37 cellular contexts compared by ENCODE assay signal in the genomic region with DNA sequence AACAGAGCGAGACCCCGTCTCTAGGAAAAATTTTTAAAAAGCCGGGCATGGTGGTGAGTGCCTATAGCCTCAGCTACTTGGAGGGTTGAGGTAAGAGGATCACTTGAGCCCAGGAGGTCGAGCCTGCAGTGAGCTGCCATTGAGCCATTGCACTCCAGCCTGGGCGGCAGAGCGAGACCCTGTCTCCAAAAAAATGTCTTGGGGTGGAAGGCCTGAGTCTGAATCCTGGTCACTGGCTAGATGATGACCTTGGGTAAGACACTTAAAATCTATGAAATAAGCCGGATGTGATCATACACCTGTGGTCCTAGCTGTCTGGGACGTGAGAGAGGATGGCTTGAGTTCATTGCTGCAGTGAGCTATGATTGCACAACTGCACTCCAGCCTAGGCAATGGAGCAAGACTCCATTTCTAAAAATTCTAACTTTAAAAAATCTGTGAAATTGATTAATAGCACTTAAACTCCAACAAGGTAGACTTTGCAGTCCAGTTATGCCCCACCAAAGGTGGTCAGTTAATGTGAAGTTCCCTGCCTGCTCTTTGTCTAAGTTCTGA.
"Had no signal": no experiment of that assay in that cellular context is flagged by ENCODE, and none has a peak within 500 bp of the region (broad histone marks: within the 10 kb centered on the region; RNA-seq: fewer than 3 reads in every experiment).

No MANE protein-coding gene starts in this region.

- H3K27me3 Mint-ChIP-seq: activated CD4-positive, alpha-beta memory T cell treated with anti-CD3 and anti-CD28 coated beads for 36 hours had no signal

- DNase-seq: activated B cell treated with CpG ODN at 0.5 μM for 24 hours; activated CD4-positive, alpha-beta memory T cell treated with anti-CD3 and anti-CD28 coated beads for 36 hours; activated CD4-positive, alpha-beta T cell treated with anti-CD3 and anti-CD28 coated beads for 4 hours; activated CD4-positive, alpha-beta T cell treated with anti-CD3 and anti-CD28 coated beads, Interleukin-2, amount 10 ng/mL, durations not matched to agents 24 days and 14 days; activated CD4-positive, alpha-beta T cell treated with anti-CD3 and anti-CD28 coated beads, Interleukin-2, amount 50 U/mL, for 1 hour; activated CD4-positive, alpha-beta T cell treated with anti-CD3 and anti-CD28 coated beads, Interleukin-2, amount 50 U/mL, for 4 hours; activated CD4-positive, CD25-positive, alpha-beta regulatory T cell treated with anti-CD3 and anti-CD28 coated beads, Interleukin-2, amount 50 U/mL, for 72 hours; activated CD8-positive, alpha-beta memory T cell treated with anti-CD3 and anti-CD28 coated beads, Interleukin-2, amount 50 U/mL, for 4 hours; activated CD8-positive, alpha-beta T cell treated with anti-CD3 and anti-CD28 coated beads for 36 hours; activated effector memory CD4-positive, alpha-beta T cell treated with anti-CD3 and anti-CD28 coated beads, Interleukin-2, amount 50 U/mL, for 16 hours; activated gamma-delta T cell treated with Interleukin-2 at 50 U/mL for 16 hours; activated naive CD4-positive, alpha-beta T cell; activated naive CD4-positive, alpha-beta T cell treated with anti-CD3 and anti-CD28 coated beads for 36 hours; activated naive CD4-positive, alpha-beta T cell treated with anti-CD3 and anti-CD28 coated beads, Interleukin-2, amount 50 U/mL, for 16 hours; activated naive CD8-positive, alpha-beta T cell treated with anti-CD3 and anti-CD28 coated beads for 36 hours; activated T-cell treated with anti-CD3 and anti-CD28 coated beads for 4 hours; activated T-cell treated with anti-CD3 and anti-CD28 coated beads, Interleukin-2, amount 50 U/mL, for 1 hour; activated T-cell treated with anti-CD3 and anti-CD28 coated beads, Interleukin-2, amount 50 U/mL, for 4 hours; activated T-cell treated with anti-CD3 and anti-CD28 coated beads, Interleukin-2, amount 50 U/mL, for 72 hours; adrenal gland; amniotic stem cell; aorta; body of pancreas; brain microvascular endothelial cell; central memory CD4-positive, alpha-beta T cell; T-helper 1 cell; T-helper 2 cell; T-helper 9 cell had no signal

- H3K4me1 ChIP-seq: breast epithelium had no signal

- H3K9me3 ChIP-seq: adrenal gland, body of pancreas, breast epithelium had no signal

- H3K9me3 Mint-ChIP-seq: activated B cell treated with CpG ODN at 0.5 μM for 24 hours; activated CD4-positive, alpha-beta memory T cell treated with anti-CD3 and anti-CD28 coated beads for 36 hours; activated CD4-positive, alpha-beta T cell treated with anti-CD3 and anti-CD28 coated beads, Interleukin-2, amount 10 ng/mL, durations not matched to agents 24 days and 14 days; activated CD8-positive, alpha-beta T cell treated with anti-CD3 and anti-CD28 coated beads for 36 hours; activated naive CD4-positive, alpha-beta T cell treated with anti-CD3 and anti-CD28 coated beads for 36 hours; activated naive CD4-positive, alpha-beta T cell treated with anti-CD3 and anti-CD28 coated beads, Interleukin-2, amount 50 U/mL, for 72 hours; activated naive CD8-positive, alpha-beta T cell treated with anti-CD3 and anti-CD28 coated beads for 36 hours; activated T-cell treated with anti-CD3 and anti-CD28 coated beads, Interleukin-2, amount 50 U/mL, for 4 hours; activated T-cell treated with anti-CD3 and anti-CD28 coated beads, Interleukin-2, amount 50 U/mL, for 72 hours; activated T-helper 1 cell treated with anti-CD3 and anti-CD28 coated beads, Interleukin-12 subunit alpha, Interleukin-12 subunit beta, Interleukin-2, Interleukin-4 antibody, amounts not matched to agents 30 ng/mL and 10 ng/mL and 1 ng/mL, durations not matched to agents 14 hours and 24 hours and 36 hours; activated T-helper 17 cell treated with anti-CD3 and anti-CD28 coated beads, Interleukin-2, amount 50 U/mL, for 72 hours; T-helper 1 cell treated with Interleukin-12 subunit alpha and Interleukin-12 subunit beta and Interleukin-4 antibody, amounts not matched to agents 30 μg/mL and 1 μg/mL, for 36 hours; T-helper 2 cell treated with Interferon-gamma antibody and Interleukin-4, amounts not matched to agents 5 μg/mL and 100 μg/mL, for 36 hours had no signal

- H3K27me3 ChIP-seq: adrenal gland, body of pancreas, brain microvascular endothelial cell, breast epithelium had no signal

- H3K36me3 Mint-ChIP-seq: activated CD4-positive, alpha-beta memory T cell treated with anti-CD3 and anti-CD28 coated beads for 36 hours; activated naive CD4-positive, alpha-beta T cell treated with anti-CD3 and anti-CD28 coated beads, Interleukin-2, amount 50 U/mL, for 72 hours; activated naive CD8-positive, alpha-beta T cell treated with anti-CD3 and anti-CD28 coated beads for 36 hours had no signal

- FAIRE-seq: astrocyte, TTC549 had no signal

- H3K27ac Mint-ChIP-seq: activated B cell treated with CpG ODN at 0.5 μM for 24 hours; activated CD4-positive, alpha-beta memory T cell treated with anti-CD3 and anti-CD28 coated beads for 36 hours; activated CD4-positive, alpha-beta T cell treated with anti-CD3 and anti-CD28 coated beads, Interleukin-2, amount 10 ng/mL, durations not matched to agents 24 days and 14 days; activated CD8-positive, alpha-beta T cell treated with anti-CD3 and anti-CD28 coated beads for 36 hours; activated naive CD4-positive, alpha-beta T cell treated with anti-CD3 and anti-CD28 coated beads for 36 hours; activated naive CD4-positive, alpha-beta T cell treated with anti-CD3 and anti-CD28 coated beads, Interleukin-2, amount 50 U/mL, for 72 hours; activated naive CD8-positive, alpha-beta T cell treated with anti-CD3 and anti-CD28 coated beads for 36 hours; activated T-cell treated with anti-CD3 and anti-CD28 coated beads, Interleukin-2, amount 50 U/mL, for 72 hours; activated T-helper 1 cell treated with anti-CD3 and anti-CD28 coated beads, Interleukin-12 subunit alpha, Interleukin-12 subunit beta, Interleukin-2, Interleukin-4 antibody, amounts not matched to agents 30 ng/mL and 10 ng/mL and 1 ng/mL, durations not matched to agents 14 hours and 24 hours and 36 hours; activated T-helper 17 cell treated with anti-CD3 and anti-CD28 coated beads, Interleukin-2, amount 50 U/mL, for 72 hours; T-helper 1 cell treated with Interleukin-12 subunit alpha and Interleukin-12 subunit beta and Interleukin-4 antibody, amounts not matched to agents 30 μg/mL and 1 μg/mL, for 36 hours; T-helper 2 cell treated with Interferon-gamma antibody and Interleukin-4, amounts not matched to agents 5 μg/mL and 100 μg/mL, for 36 hours had no signal

- H3K4me3 Mint-ChIP-seq: activated B cell treated with CpG ODN at 0.5 μM for 24 hours; activated CD4-positive, alpha-beta memory T cell treated with anti-CD3 and anti-CD28 coated beads for 36 hours; activated CD4-positive, alpha-beta T cell treated with anti-CD3 and anti-CD28 coated beads, Interleukin-2, amount 10 ng/mL, durations not matched to agents 24 days and 14 days; activated CD8-positive, alpha-beta T cell treated with anti-CD3 and anti-CD28 coated beads for 36 hours; activated naive CD4-positive, alpha-beta T cell treated with anti-CD3 and anti-CD28 coated beads for 36 hours; activated naive CD8-positive, alpha-beta T cell treated with anti-CD3 and anti-CD28 coated beads for 36 hours; activated T-cell treated with anti-CD3 and anti-CD28 coated beads, Interleukin-2, amount 50 U/mL, for 4 hours; activated T-cell treated with anti-CD3 and anti-CD28 coated beads, Interleukin-2, amount 50 U/mL, for 72 hours; activated T-helper 1 cell treated with anti-CD3 and anti-CD28 coated beads, Interleukin-12 subunit alpha, Interleukin-12 subunit beta, Interleukin-2, Interleukin-4 antibody, amounts not matched to agents 30 ng/mL and 10 ng/mL and 1 ng/mL, durations not matched to agents 14 hours and 24 hours and 36 hours; activated T-helper 17 cell treated with anti-CD3 and anti-CD28 coated beads, Interleukin-2, amount 50 U/mL, for 72 hours; T-helper 1 cell treated with Interleukin-12 subunit alpha and Interleukin-12 subunit beta and Interleukin-4 antibody, amounts not matched to agents 30 μg/mL and 1 μg/mL, for 36 hours; T-helper 2 cell treated with Interferon-gamma antibody and Interleukin-4, amounts not matched to agents 5 μg/mL and 100 μg/mL, for 36 hours had no signal

- H3K4me1 Mint-ChIP-seq: activated T-helper 17 cell treated with anti-CD3 and anti-CD28 coated beads, Interleukin-2, amount 50 U/mL, for 72 hours had no signal

- H3K27ac ChIP-seq: adrenal gland, body of pancreas, brain microvascular endothelial cell, breast epithelium, VCaP had no signal

- H3K36me3 ChIP-seq: adrenal gland, brain microvascular endothelial cell, breast epithelium had no signal

- H3K4me3 ChIP-seq: adrenal gland, body of pancreas, breast epithelium had no signal

- ATAC-seq: activated CD8-positive, alpha-beta T cell treated with anti-CD3 and anti-CD28 coated beads for 36 hours; activated naive CD4-positive, alpha-beta T cell treated with anti-CD3 and anti-CD28 coated beads, Interleukin-2, amount 50 U/mL, for 72 hours; activated T-cell treated with anti-CD3 and anti-CD28 coated beads, Interleukin-2, amount 50 U/mL, for 4 hours; activated T-cell treated with anti-CD3 and anti-CD28 coated beads, Interleukin-2, amount 50 U/mL, for 72 hours; activated T-helper 17 cell treated with anti-CD3 and anti-CD28 coated beads, Interleukin-2, amount 50 U/mL, for 72 hours; body of pancreas had no signal
